ENCODE assay signal across 16 cellular contexts in genomic region chr13:53005631-53006030, GRCh38. TPM values are rescaled to one million over a fixed set of nuclear protein-coding genes. Genes with fewer than 3 reads are reported as not detected.
"Had no signal": no experiment of that assay in that cellular context is flagged by ENCODE, and none has a peak within 500 bp of the region (broad histone marks: within the 10 kb centered on the region; RNA-seq: fewer than 3 reads in every experiment).

No MANE protein-coding gene starts in this region.

- H3K4me1 ChIP-seq: heart right ventricle, sigmoid colon had no signal

- H3K36me3 ChIP-seq: heart right ventricle, prostate gland, sigmoid colon, tibial nerve had no signal

- H3K9me3 ChIP-seq: heart right ventricle, mucosa of descending colon, prostate gland, sigmoid colon, tibial nerve had no signal

- H3K4me3 ChIP-seq: heart right ventricle, mucosa of descending colon, prostate gland, sigmoid colon, tibial nerve had no signal

- DNase-seq: activated CD4-positive, alpha-beta T cell treated with anti-CD3 and anti-CD28 coated beads for 36 hours; activated CD8-positive, alpha-beta memory T cell treated with anti-CD3 and anti-CD28 coated beads for 24 hours; activated naive CD4-positive, alpha-beta T cell treated with anti-CD3 and anti-CD28 coated beads, Interleukin-2, amount 10 ng/mL, durations not matched to agents 7 days and 5 days; caudate nucleus; cortex of kidney; effector CD8-positive, alpha-beta T cell; heart right ventricle; mucosa of descending colon; naive thymus-derived CD8-positive, alpha-beta T cell; sigmoid colon; stimulated activated CD4-positive, alpha-beta T cell treated with anti-CD3 and anti-CD28 coated beads, Interleukin-2, amount 100 ng/mL, for 24 hours; stimulated activated naive B cell treated with anti-CD40 and anti-IgM and Interleukin-4, amounts not matched to agents 10 μg/mL and 1 μg/mL and 100 μg/mL, for 72 hours had no signal

- H3K27ac Mint-ChIP-seq: activated CD4-positive, alpha-beta T cell treated with anti-CD3 and anti-CD28 coated beads for 36 hours; activated naive CD4-positive, alpha-beta T cell treated with anti-CD3 and anti-CD28 coated beads, Interleukin-2, amount 10 ng/mL, durations not matched to agents 7 days and 5 days; stimulated activated naive B cell treated with anti-CD40 and anti-IgM and Interleukin-4, amounts not matched to agents 10 μg/mL and 1 μg/mL and 100 μg/mL, for 72 hours had no signal

- H3K36me3 Mint-ChIP-seq: activated naive CD4-positive, alpha-beta T cell treated with anti-CD3 and anti-CD28 coated beads, Interleukin-2, amount 10 ng/mL, durations not matched to agents 7 days and 5 days; naive thymus-derived CD8-positive, alpha-beta T cell; stimulated activated naive B cell treated with anti-CD40 and anti-IgM and Interleukin-4, amounts not matched to agents 10 μg/mL and 1 μg/mL and 100 μg/mL, for 72 hours had no signal

- H3K9me3 Mint-ChIP-seq: activated naive CD4-positive, alpha-beta T cell treated with anti-CD3 and anti-CD28 coated beads, Interleukin-2, amount 10 ng/mL, durations not matched to agents 7 days and 5 days; naive thymus-derived CD8-positive, alpha-beta T cell; stimulated activated naive B cell treated with anti-CD40 and anti-IgM and Interleukin-4, amounts not matched to agents 10 μg/mL and 1 μg/mL and 100 μg/mL, for 72 hours had no signal

- H3K4me3 Mint-ChIP-seq: activated CD4-positive, alpha-beta T cell treated with anti-CD3 and anti-CD28 coated beads for 36 hours; activated naive CD4-positive, alpha-beta T cell treated with anti-CD3 and anti-CD28 coated beads, Interleukin-2, amount 10 ng/mL, durations not matched to agents 7 days and 5 days; naive thymus-derived CD8-positive, alpha-beta T cell; stimulated activated naive B cell treated with anti-CD40 and anti-IgM and Interleukin-4, amounts not matched to agents 10 μg/mL and 1 μg/mL and 100 μg/mL, for 72 hours had no signal

- H3K27me3 ChIP-seq: sigmoid colon, tibial nerve had no signal

- H3K4me1 Mint-ChIP-seq: activated CD4-positive, alpha-beta T cell treated with anti-CD3 and anti-CD28 coated beads for 36 hours; activated naive CD4-positive, alpha-beta T cell treated with anti-CD3 and anti-CD28 coated beads, Interleukin-2, amount 10 ng/mL, durations not matched to agents 7 days and 5 days; naive thymus-derived CD8-positive, alpha-beta T cell; stimulated activated naive B cell treated with anti-CD40 and anti-IgM and Interleukin-4, amounts not matched to agents 10 μg/mL and 1 μg/mL and 100 μg/mL, for 72 hours had no signal

- H3K27ac ChIP-seq: heart right ventricle, prostate gland, sigmoid colon, tibial nerve had no signal

- ATAC-seq: activated CD4-positive, alpha-beta T cell treated with anti-CD3 and anti-CD28 coated beads for 36 hours; heart right ventricle; left lobe of liver; mucosa of descending colon; naive thymus-derived CD8-positive, alpha-beta T cell; stimulated activated naive B cell treated with anti-CD40 and anti-IgM and Interleukin-4, amounts not matched to agents 10 μg/mL and 1 μg/mL and 100 μg/mL, for 72 hours had no signal

RNA-seq across cellular contexts. Expression of gene OLFM4, which starts 23.0 kb away (rescaled TPM):
- total RNA-seq: activated CD4-positive, alpha-beta T cell treated with anti-CD3 and anti-CD28 coated beads for 36 hours; fibroblast of lung; naive thymus-derived CD8-positive, alpha-beta T cell had no signal
- polyA plus RNA-seq: fibroblast of lung; naive thymus-derived CD8-positive, alpha-beta T cell had no signal
